In genomic region chr19:58522709-58523108, GRCh38 we compare ENCODE assay signal across 1 cellular context.
TF ChIP-seq lines count a peak whose summit lies in the region.

No MANE protein-coding gene starts in this region.

TF ChIP-seq in H1, 55 proteins besides CTCF, POLR2A, EP300 and RAD21:
- no peak for TF ChIP-seq ATF2 (IDR thresholded peaks at IDR 0.05; ENCODE audit: low read length)
- no peak for TF ChIP-seq NANOG (IDR thresholded peaks at IDR 0.05; ENCODE audit: insufficient read depth, low read depth, low read length, poor library complexity, severe bottlenecking)
- TF ChIP-seq SIN3A (conservative IDR thresholded peaks at IDR 0.05 in 1 of 2, IDR thresholded peaks at IDR 0.05 in 1 of 2; ENCODE audit: low read depth in 1 of 2, low read length in 2 of 2), result no peak
- TF ChIP-seq FOSL1 (IDR thresholded peaks at IDR 0.05; ENCODE audit: insufficient read depth, low read depth, low read length), result no peak
- no peak for TF ChIP-seq TAF1 (IDR thresholded peaks at IDR 0.05; ENCODE audit: low read depth, low read length)
- TF ChIP-seq ATF3 (IDR thresholded peaks at IDR 0.05; ENCODE audit: insufficient read depth, low read depth, low read length), result no peak
- no peak for TF ChIP-seq SUZ12 (IDR thresholded peaks at IDR 0.05; ENCODE audit: low read length)
- no peak for TF ChIP-seq KDM5A (IDR thresholded peaks at IDR 0.05; ENCODE audit: low read length)
- no peak for TF ChIP-seq EZH2 (IDR thresholded peaks at IDR 0.05; ENCODE audit: low read depth, low read length, severe bottlenecking)
- TF ChIP-seq TAF7 (optimal IDR thresholded peaks at IDR 0.05; ENCODE audit: borderline replicate concordance, low read depth, low read length), result no peak
- TF ChIP-seq BACH1 (IDR thresholded peaks at IDR 0.05; ENCODE audit: low read length), result no peak
- no peak for TF ChIP-seq CBX8 (IDR thresholded peaks at IDR 0.05; ENCODE audit: borderline replicate concordance, low read depth, low read length)
- no peak for TF ChIP-seq SIX5 (IDR thresholded peaks at IDR 0.05; ENCODE audit: low read depth, low read length)
- TF ChIP-seq MAX (IDR thresholded peaks at IDR 0.05), result no peak
- TF ChIP-seq POLR2AphosphoS5 (IDR thresholded peaks at IDR 0.05; ENCODE audit: low read depth, low read length), result no peak
- TF ChIP-seq TCF12 (IDR thresholded peaks at IDR 0.05; ENCODE audit: low read depth, low read length), result no peak
- no peak for TF ChIP-seq SRF (IDR thresholded peaks at IDR 0.05; ENCODE audit: low read depth, low read length)
